19 cellular contexts compared by ENCODE assay signal in genomic region chr11:15562230-15562629, GRCh38.
"Had no signal": no experiment of that assay in that cellular context is flagged by ENCODE, and none has a peak within 500 bp of the region (broad histone marks: within the 10 kb centered on the region; RNA-seq: fewer than 3 reads in every experiment).

No MANE protein-coding gene starts in this region.

- H3K4me3 ChIP-seq: MG63 had no signal

- H3K9ac ChIP-seq: SK-N-SH had no signal

- H3K36me3 ChIP-seq: MG63 had no signal

- H3K27me3 ChIP-seq: MG63 had no signal

- H3K4me2 ChIP-seq: SK-N-SH had no signal

- H3K9me3 ChIP-seq: MG63, SK-N-SH had no signal

- ATAC-seq: HepG2 had no signal

- DNase-seq: IMR-90, Karpas-422, KG1, MG63, NCI-H1092, NCI-H1417 treated with DMSO at 0.1 percent for 48 hours, NCI-H146, NCI-H1694 treated with DMSO at 0.1 percent for 48 hours, NCI-H1930, NCI-H2081, NCI-H2107, NCI-H2171 treated with DMSO at 0.1 percent for 48 hours, NCI-H446 treated with DMSO at 0.1 percent for 48 hours, NCI-H524, NCI-H774, Right ventricle myocardium superior, RPMI8226, SK-N-SH had no signal
